In the genomic region with DNA sequence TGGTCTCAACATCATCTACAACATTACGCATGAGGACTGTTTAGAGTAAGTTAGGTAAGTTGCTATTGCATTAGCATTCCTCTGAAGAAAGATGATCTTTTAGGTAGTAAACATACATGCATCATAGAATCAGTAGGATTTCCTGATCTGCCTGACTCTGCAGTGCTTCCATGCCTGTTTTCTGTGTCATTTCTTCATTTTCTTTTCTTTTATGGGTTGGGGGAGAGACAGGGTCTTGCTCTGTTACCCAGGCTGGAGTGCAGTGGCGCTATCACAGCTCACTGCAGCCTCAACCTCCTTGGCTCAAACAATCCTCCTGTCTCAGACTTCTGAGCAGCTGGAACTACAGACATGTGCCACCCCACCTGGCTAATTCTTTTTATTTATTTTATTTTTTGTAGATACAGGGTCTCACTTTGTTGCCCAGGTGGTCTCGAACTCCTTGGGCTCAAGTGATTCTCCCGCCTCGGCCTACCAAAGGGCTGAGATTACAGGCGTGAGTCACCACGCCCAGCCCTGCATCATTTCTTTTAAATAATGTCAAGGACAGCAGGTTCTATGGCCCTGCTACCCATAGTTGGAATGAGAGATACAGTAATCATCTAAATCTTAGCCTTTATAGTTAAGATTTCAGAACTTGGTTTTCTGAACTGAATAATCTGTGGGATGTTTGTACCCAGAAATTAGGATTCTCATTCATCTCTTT, we compare ENCODE assay signal across 25 cellular contexts.
"Had no signal": no experiment of that assay in that cellular context is flagged by ENCODE, and none has a peak within 500 bp of the region (broad histone marks: within the 10 kb centered on the region; RNA-seq: fewer than 3 reads in every experiment).

No MANE protein-coding gene starts in this region.

- DNase-seq: colonic mucosa; dermis blood vessel endothelial cell; effector memory CD4-positive, alpha-beta T cell; foreskin keratinocyte; heart right ventricle; hippocampal formation; islet precursor cell; kidney glomerular epithelial cell; left colon; left ventricle myocardium superior; lower lobe of right lung; nephron progenitor cell; nucleus accumbens; sigmoid colon; spleen; stimulated activated CD4-positive, alpha-beta T cell treated with anti-CD3 and anti-CD28 coated beads, Interleukin-4, amount 100 ng/mL, for 4 hours; thyroid gland had no signal

- FAIRE-seq: endothelial cell of umbilical vein had no signal

- H3K9me3 ChIP-seq: colonic mucosa, esophagus muscularis mucosa, gastroesophageal sphincter, heart right ventricle, lower lobe of right lung, prostate gland, right atrium auricular region, sigmoid colon, spleen, suprapubic skin, thyroid gland, vagina had no signal

- H3K27me3 ChIP-seq: colonic mucosa, esophagus muscularis mucosa, foreskin keratinocyte, gastroesophageal sphincter, heart right ventricle, right atrium auricular region, sigmoid colon, spleen, suprapubic skin, thyroid gland, vagina had no signal

- H3K36me3 ChIP-seq: colonic mucosa, prostate gland, thyroid gland had no signal

- H3K27ac ChIP-seq: colonic mucosa, foreskin keratinocyte, lower lobe of right lung, prostate gland, right atrium auricular region, suprapubic skin, thyroid gland, vagina had no signal

- H3K4me1 ChIP-seq: colonic mucosa, foreskin keratinocyte, prostate gland had no signal

- ATAC-seq: foreskin keratinocyte; gastroesophageal sphincter; heart right ventricle; left colon; left ventricle myocardium superior; lower lobe of right lung; stimulated activated memory B cell treated with anti-CD40 and anti-IgM and Interleukin-4, amounts not matched to agents 10 μg/mL and 1 μg/mL and 100 μg/mL, for 72 hours had no signal

- H3K4me3 ChIP-seq: colonic mucosa, esophagus muscularis mucosa, gastroesophageal sphincter, heart right ventricle, lower lobe of right lung, prostate gland, right atrium auricular region, sigmoid colon, spleen, suprapubic skin, thyroid gland, vagina had no signal
